Comparison of ENCODE assay signal across 8 cellular contexts in genomic region chr7:19709249-19709578, GRCh38. TPM values are rescaled to one million over a fixed set of nuclear protein-coding genes. Genes with fewer than 3 reads are reported as not detected.
A peak's percentile ranks its signal among the peaks of the same experiment; 100 is the strongest.
DNase-seq lines count a peak whose midpoint lies in the region; ATAC-seq and TF ChIP-seq lines count a peak whose summit lies in the region.

No MANE protein-coding gene starts in this region.

- DNase-seq in Right ventricle myocardium superior: no peak
- DNase-seq in Right ventricle myocardium inferior (ENCODE audit: missing footprints): no peak
- DNase-seq in activated T-helper 2 cell treated with anti-CD3 and anti-CD28 coated beads, Interferon-gamma antibody, Interleukin-2, Interleukin-4, amounts not matched to agents 10 μg/mL and 5 μg/mL and 100 μg/mL, durations not matched to agents 14 hours and 24 hours and 36 hours (ENCODE audit: low spot score): no peak
- no peak for DNase-seq in memory B cell (ENCODE audit: low spot score in 2 of 2)
- no peak for DNase-seq in DMS79 treated with DMSO at 0.1 percent for 48 hours (lab: John Stamatoyannopoulos, UW)
- DNase-seq in NCI-H187 treated with DMSO at 0.1 percent for 48 hours (lab: John Stamatoyannopoulos, UW): no peak
- no peak for DNase-seq in HEK293T (ENCODE audit: extremely low spot score)

- peaks cover 8% of the 10 kb centered on the region for H3K27me3 Mint-ChIP-seq in activated T-helper 2 cell treated with anti-CD3 and anti-CD28 coated beads, Interferon-gamma antibody, Interleukin-2, Interleukin-4, amounts not matched to agents 10 μg/mL and 5 μg/mL and 100 μg/mL, durations not matched to agents 14 hours and 24 hours and 36 hours (ENCODE audit: low read depth)
- no peaks in the 10 kb centered on the region for H3K27me3 Mint-ChIP-seq in memory B cell

- intact Hi-C loops in Right ventricle myocardium superior (cut with DNase I): no loop called here
- intact Hi-C loops in Right ventricle myocardium inferior (cut with DNase I): no loop called here
- intact Hi-C loops in activated T-helper 2 cell treated with anti-CD3 and anti-CD28 coated beads, Interferon-gamma antibody, Interleukin-2, Interleukin-4, amounts not matched to agents 10 μg/mL and 5 μg/mL and 100 μg/mL, durations not matched to agents 14 hours and 24 hours and 36 hours (cut with micrococcal nuclease): loop anchor here (1.0 to 10.0 kb wide), 4 partner anchors 32 to 1646 kb away; partner anchors contain the start of gene ITGB8

- WGBS in urinary bladder: 39% methylated on average over 6 of the region's 6 CpGs

- CTCF ChIA-PET in HEK293T (lab: Yijun Ruan, JAX): interaction anchor here (0.6 to 1.0 kb wide), 8 partner anchors 15 to 990 kb away, joined by 3 to 5 read pairs (median 3); no protein-coding TSS in a partner anchor

- peak overlapping the region; percentile 85 for H3K4me3 ChIP-seq in urinary bladder (ENCODE audit: low read depth, low read length)

- no peaks in the 10 kb centered on the region for H3K36me3 ChIP-seq in urinary bladder (ENCODE audit: insufficient read depth)

- POLR2A ChIA-PET in HEK293T (lab: Yijun Ruan, JAX): interaction anchor here (0.6 to 1.4 kb wide), 5 partner anchors 8 to 651 kb away, joined by 3 to 5 read pairs (median 4); partner anchors contain the start of gene ITGB8

- H3K36me3 Mint-ChIP-seq in activated T-helper 2 cell treated with anti-CD3 and anti-CD28 coated beads, Interferon-gamma antibody, Interleukin-2, Interleukin-4, amounts not matched to agents 10 μg/mL and 5 μg/mL and 100 μg/mL, durations not matched to agents 14 hours and 24 hours and 36 hours (ENCODE audit: low read depth): peaks cover 7% of the 10 kb centered on the region
- H3K36me3 Mint-ChIP-seq in memory B cell: no peaks in the 10 kb centered on the region

- H3K4me1 ChIP-seq in urinary bladder (ENCODE audit: insufficient read depth): no peaks in the 10 kb centered on the region

- peaks cover 40% of the 10 kb centered on the region for H3K4me1 Mint-ChIP-seq in activated T-helper 2 cell treated with anti-CD3 and anti-CD28 coated beads, Interferon-gamma antibody, Interleukin-2, Interleukin-4, amounts not matched to agents 10 μg/mL and 5 μg/mL and 100 μg/mL, durations not matched to agents 14 hours and 24 hours and 36 hours (ENCODE audit: low read depth)
- peaks cover 31% of the 10 kb centered on the region for H3K4me1 Mint-ChIP-seq in memory B cell

- H3K27ac ChIP-seq in urinary bladder (ENCODE audit: low read depth): no peak overlapping the region

- ATAC-seq in Right ventricle myocardium superior (ENCODE audit: poor library complexity) (peak; percentile 3), Right ventricle myocardium inferior (no peak), memory B cell (ENCODE audit: low read depth) (no peak)

- no peaks in the 10 kb centered on the region for H3K9me3 Mint-ChIP-seq in activated T-helper 2 cell treated with anti-CD3 and anti-CD28 coated beads, Interferon-gamma antibody, Interleukin-2, Interleukin-4, amounts not matched to agents 10 μg/mL and 5 μg/mL and 100 μg/mL, durations not matched to agents 14 hours and 24 hours and 36 hours
- H3K9me3 Mint-ChIP-seq in memory B cell: no peaks in the 10 kb centered on the region

- peak overlapping the region; percentile 88 for H3K27ac Mint-ChIP-seq in activated T-helper 2 cell treated with anti-CD3 and anti-CD28 coated beads, Interferon-gamma antibody, Interleukin-2, Interleukin-4, amounts not matched to agents 10 μg/mL and 5 μg/mL and 100 μg/mL, durations not matched to agents 14 hours and 24 hours and 36 hours
- peak overlapping the region; percentile 97 for H3K27ac Mint-ChIP-seq in memory B cell

- H3K4me3 Mint-ChIP-seq in activated T-helper 2 cell treated with anti-CD3 and anti-CD28 coated beads, Interferon-gamma antibody, Interleukin-2, Interleukin-4, amounts not matched to agents 10 μg/mL and 5 μg/mL and 100 μg/mL, durations not matched to agents 14 hours and 24 hours and 36 hours (ENCODE audit: low read depth): peak overlapping the region; percentile 93
- H3K4me3 Mint-ChIP-seq in memory B cell: peak overlapping the region; percentile 98

TF ChIP-seq in HEK293T, 16 proteins besides CTCF, POLR2A, EP300 and RAD21:
- TF ChIP-seq, protein P1, sequence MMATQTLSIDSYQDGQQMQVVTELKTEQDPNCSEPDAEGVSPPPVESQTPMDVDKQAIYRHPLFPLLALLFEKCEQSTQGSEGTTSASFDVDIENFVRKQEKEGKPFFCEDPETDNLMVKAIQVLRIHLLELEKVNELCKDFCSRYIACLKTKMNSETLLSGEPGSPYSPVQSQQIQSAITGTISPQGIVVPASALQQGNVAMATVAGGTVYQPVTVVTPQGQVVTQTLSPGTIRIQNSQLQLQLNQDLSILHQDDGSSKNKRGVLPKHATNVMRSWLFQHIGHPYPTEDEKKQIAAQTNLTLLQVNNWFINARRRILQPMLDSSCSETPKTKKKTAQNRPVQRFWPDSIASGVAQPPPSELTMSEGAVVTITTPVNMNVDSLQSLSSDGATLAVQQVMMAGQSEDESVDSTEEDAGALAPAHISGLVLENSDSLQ (IDR thresholded peaks at IDR 0.05): no peak
- no peak for TF ChIP-seq ARNT (IDR thresholded peaks at IDR 0.05)
- TF ChIP-seq LEF1 (IDR thresholded peaks at IDR 0.05; ENCODE audit: borderline replicate concordance): no peak
- TF ChIP-seq BHLHE40 (IDR thresholded peaks at IDR 0.05; ENCODE audit: borderline replicate concordance): no peak
- no peak for TF ChIP-seq ELF4 (IDR thresholded peaks at IDR 0.05)
- TF ChIP-seq FOXA1 (IDR thresholded peaks at IDR 0.05): no peak
- TF ChIP-seq HDGF (IDR thresholded peaks at IDR 0.05; ENCODE audit: borderline replicate concordance): no peak
- TF ChIP-seq SP1 (IDR thresholded peaks at IDR 0.05): no peak
- no peak for TF ChIP-seq FOXM1 (IDR thresholded peaks at IDR 0.05; ENCODE audit: borderline replicate concordance)
- no peak for TF ChIP-seq L3MBTL2 (conservative IDR thresholded peaks at IDR 0.05)
- no peak for TF ChIP-seq FOXK2 (IDR thresholded peaks at IDR 0.05)
- no peak for TF ChIP-seq ZNF384 (IDR thresholded peaks at IDR 0.05)
- no peak for TF ChIP-seq CTBP1 (IDR thresholded peaks at IDR 0.05; ENCODE audit: borderline replicate concordance)
- no peak for TF ChIP-seq SUZ12 (IDR thresholded peaks at IDR 0.05)

RNA-seq across cellular contexts. Expression of gene POLR1F, which starts 0.4 kb away (rescaled TPM):
- total RNA-seq in Right ventricle myocardium superior (6.4 TPM), Right ventricle myocardium inferior (10.8 TPM), urinary bladder (23.5 TPM)
- total RNA-seq in activated T-helper 2 cell treated with anti-CD3 and anti-CD28 coated beads, Interferon-gamma antibody, Interleukin-2, Interleukin-4, amounts not matched to agents 10 μg/mL and 5 μg/mL and 100 μg/mL, durations not matched to agents 14 hours and 24 hours and 36 hours: 32.5 and 41.1 TPM in 2 replicates
- polyA plus RNA-seq in urinary bladder: 12.4 TPM
